In genomic region chr11:73963861-73964260, GRCh38 we compare ENCODE assay signal across 10 cellular contexts. TPM values are rescaled to one million over a fixed set of nuclear protein-coding genes. Genes with fewer than 3 reads are reported as not detected.
DNase-seq lines count a peak whose midpoint lies in the region; ATAC-seq and TF ChIP-seq lines count a peak whose summit lies in the region.
"Had no signal": no experiment of that assay in that cellular context is flagged by ENCODE, and none has a peak within 500 bp of the region (broad histone marks: within the 10 kb centered on the region; RNA-seq: fewer than 3 reads in every experiment).

No MANE protein-coding gene starts in this region.

- peak overlapping the region; percentile 36 for H2BK5ac ChIP-seq in mesenchymal stem cell (ENCODE audit: low read depth, low read length, poor library complexity, severe bottlenecking)

- TF ChIP-seq RAD21 in SK-N-SH (IDR thresholded peaks at IDR 0.05; ENCODE audit: low read length) = no peak

- intact Hi-C loops in CD4-positive, alpha-beta T cell (cut with DNase I, micrococcal nuclease) = loop anchor here (1.0 to 10.0 kb wide), 7 partner anchors 17 to 361 kb away; partner anchors contain the start of genes C2CD3 (in 1 of the 2) and PPME1 (in 1 of the 2)
- intact Hi-C loops in colonic mucosa (cut with DNase I) = loop anchor here (5.0 kb wide), 1 partner anchor 128 kb away; no protein-coding TSS in a partner anchor

- peaks cover 4% of the 10 kb centered on the region for H3K79me1 ChIP-seq in mesenchymal stem cell (replicated peaks; ENCODE audit: low read length, poor library complexity, severe bottlenecking)

- H3K4me2 ChIP-seq in DOHH2 (ENCODE audit: low read length) (peak overlapping the region; percentile 57; the same call in 1 of the 2 replicates), SK-N-SH (peak overlapping the region; percentile 71; the same call in 1 of the 2 replicates), mesenchymal stem cell (ENCODE audit: low read length, poor library complexity, severe bottlenecking) (no peak overlapping the region)

- H4K20me1 ChIP-seq in DOHH2 (ENCODE audit: control insufficient read depth, insufficient read depth, low read depth, low read length) (no peaks in the 10 kb centered on the region), SK-N-SH (ENCODE audit: insufficient read depth) (no peaks in the 10 kb centered on the region)

- no peaks in the 10 kb centered on the region for H3K9me3 Mint-ChIP-seq in CD4-positive, alpha-beta T cell
- H3K9me3 Mint-ChIP-seq: activated naive CD8-positive, alpha-beta T cell treated with anti-CD3 and anti-CD28 coated beads, Interleukin-2, amount 10 ng/mL, durations not matched to agents 7 days and 5 days had no signal

- H3K27me3 Mint-ChIP-seq in CD4-positive, alpha-beta T cell = no peaks in the 10 kb centered on the region
- H3K27me3 Mint-ChIP-seq: activated naive CD8-positive, alpha-beta T cell treated with anti-CD3 and anti-CD28 coated beads, Interleukin-2, amount 10 ng/mL, durations not matched to agents 7 days and 5 days had no signal

- no peaks in the 10 kb centered on the region for H3K36me3 Mint-ChIP-seq in CD4-positive, alpha-beta T cell (ENCODE audit: low read depth)
- H3K36me3 Mint-ChIP-seq: activated naive CD8-positive, alpha-beta T cell treated with anti-CD3 and anti-CD28 coated beads, Interleukin-2, amount 10 ng/mL, durations not matched to agents 7 days and 5 days had no signal

- no peak overlapping the region for H3K4me3 Mint-ChIP-seq in CD4-positive, alpha-beta T cell

- H2BK15ac ChIP-seq in mesenchymal stem cell (ENCODE audit: low read depth, poor library complexity, severe bottlenecking) = no peak overlapping the region

- peak overlapping the region in 1 of 2 experiments; percentile 10 for H3K23ac ChIP-seq in mesenchymal stem cell (ENCODE audit: low read length in 2 of 2)

- H3K9me2 ChIP-seq in DOHH2 (replicated peaks; ENCODE audit: control insufficient read depth, low read length) (no peaks in the 10 kb centered on the region), SK-N-SH (no peaks in the 10 kb centered on the region)

- POLR2A ChIA-PET in CD4-positive, alpha-beta T cell (lab: Charles Lee) = interaction anchor here (0.6 to 11.7 kb wide), 8 partner anchors 10 to 269 kb away, joined by 3 to 366 read pairs (median 5); partner anchors contain the start of gene UCP2
- POLR2A ChIA-PET in SK-N-SH (lab: Yijun Ruan, JAX) = no interaction called here

- H3K36me3 ChIP-seq in DOHH2 (ENCODE audit: control insufficient read depth, low read length) (no peaks in the 10 kb centered on the region), SK-N-SH (replicated peaks in 1 of 2; ENCODE audit: control insufficient read depth in 1 of 2, insufficient read depth in 2 of 2, low read length in 1 of 2) (no peaks in the 10 kb centered on the region), mesenchymal stem cell (ENCODE audit: control insufficient read depth in 1 of 2, insufficient read depth in 2 of 2, low read depth in 1 of 2, low read length in 2 of 2) (peaks cover 0 to 23% of the 10 kb centered on the region in 2 experiments), colonic mucosa (no peaks in the 10 kb centered on the region)
- H3K36me3 ChIP-seq: right lobe of liver had no signal

- H2AK5ac ChIP-seq in mesenchymal stem cell (ENCODE audit: low read length, severe bottlenecking) = no peak overlapping the region

- DNase-seq in CD4-positive, alpha-beta T cell = no peak
- DNase-seq in SK-N-SH (no peak), mesenchymal stem cell (no peak), SHP77 (lab: John Stamatoyannopoulos, UW) (no peak), colonic mucosa (no peak)

- H3K4me1 Mint-ChIP-seq in CD4-positive, alpha-beta T cell (ENCODE audit: low read depth) = peaks cover 38% of the 10 kb centered on the region

- no peak overlapping the region for H4K8ac ChIP-seq in mesenchymal stem cell (ENCODE audit: low read length)

- H3K14ac ChIP-seq in mesenchymal stem cell (ENCODE audit: low read length in 2 of 2) = no peak overlapping the region

- H3F3A ChIP-seq in DOHH2 (ENCODE audit: control insufficient read depth, insufficient read depth) (no peaks in the 10 kb centered on the region), SK-N-SH (replicated peaks; ENCODE audit: insufficient read depth) (no peaks in the 10 kb centered on the region)

- 63% methylated on average over 8 of the region's 8 CpGs for WGBS in SK-N-SH (ENCODE audit: low lambda C conversion rate)
- 84% methylated on average over 8 of the region's 8 CpGs for WGBS in mesenchymal stem cell

- H3K4me1 ChIP-seq in DOHH2 (ENCODE audit: control insufficient read depth, low read length) = peaks cover 14% of the 10 kb centered on the region
- peaks cover 4 to 5% of the 10 kb centered on the region in 2 experiments; a peak in 2 of 4 replicates for H3K4me1 ChIP-seq in SK-N-SH (ENCODE audit: control insufficient read depth in 1 of 2, insufficient read depth in 2 of 2, low read depth in 1 of 2, low read length in 1 of 2)
- H3K4me1 ChIP-seq in mesenchymal stem cell (ENCODE audit: control insufficient read depth, insufficient read depth, low read depth, low read length) = peaks cover 8% of the 10 kb centered on the region
- H3K4me1 ChIP-seq in colonic mucosa = no peaks in the 10 kb centered on the region
- H3K4me1 ChIP-seq: right lobe of liver had no signal

- no peak overlapping the region for H3K18ac ChIP-seq in mesenchymal stem cell (ENCODE audit: low read depth in 1 of 2, low read length in 2 of 2)

- no peak overlapping the region for H3K27ac ChIP-seq in CD4-positive, alpha-beta T cell (ENCODE audit: low read depth, low read length)
- H3K27ac ChIP-seq in DOHH2 (ENCODE audit: low read depth, low read length) (no peak overlapping the region), SK-N-SH (ENCODE audit: low read depth in 2 of 2, low read length in 1 of 2) (no peak overlapping the region), mesenchymal stem cell (ENCODE audit: low read length, poor library complexity, severe bottlenecking) (no peak overlapping the region), colonic mucosa (no peak overlapping the region)
- H3K27ac ChIP-seq: right lobe of liver had no signal

- no peaks in the 10 kb centered on the region for H3K27me3 ChIP-seq in CD4-positive, alpha-beta T cell (ENCODE audit: control insufficient read depth, insufficient read depth, low read length)
- H3K27me3 ChIP-seq in DOHH2 (ENCODE audit: control insufficient read depth, low read length) (peaks cover 8% of the 10 kb centered on the region), SK-N-SH (ENCODE audit: insufficient read depth) (no peaks in the 10 kb centered on the region), mesenchymal stem cell (ENCODE audit: control insufficient read depth in 1 of 2, insufficient read depth in 1 of 2, low read length in 2 of 2) (peaks cover 0 to 34% of the 10 kb centered on the region in 2 experiments), colonic mucosa (no peaks in the 10 kb centered on the region)
- H3K27me3 ChIP-seq: right lobe of liver had no signal

- no peak for TF ChIP-seq EP300 in SK-N-SH (IDR thresholded peaks at IDR 0.05; ENCODE audit: borderline replicate concordance in 1 of 2, low read depth in 1 of 2, low read length in 1 of 2)

- ATAC-seq in CD4-positive, alpha-beta T cell (ENCODE audit: poor library complexity) = no peak
- no peak for ATAC-seq in GM18511 (IDR thresholded peaks at IDR 0.05; ENCODE audit: unreplicated experiment)

- no peaks in the 10 kb centered on the region for H3K9me3 ChIP-seq in CD4-positive, alpha-beta T cell (ENCODE audit: control insufficient read depth, low read length)
- H3K9me3 ChIP-seq in DOHH2 (ENCODE audit: control insufficient read depth, insufficient read depth, low read length) (no peaks in the 10 kb centered on the region), SK-N-SH (no peaks in the 10 kb centered on the region), mesenchymal stem cell (ENCODE audit: control insufficient read depth, low read length) (no peaks in the 10 kb centered on the region), colonic mucosa (no peaks in the 10 kb centered on the region)
- H3K9me3 ChIP-seq: right lobe of liver had no signal

- peak overlapping the region in 1 of 2 experiments; percentile 38 for H2BK12ac ChIP-seq in mesenchymal stem cell (ENCODE audit: low read length in 2 of 2)

- peak overlapping the region; percentile 62 for H3K27ac Mint-ChIP-seq in CD4-positive, alpha-beta T cell

- CTCF ChIA-PET in CD4-positive, alpha-beta T cell (lab: Charles Lee) = interaction anchor here (0.6 to 1.9 kb wide), 10 partner anchors 9 to 123 kb away, joined by 3 to 14 read pairs (median 4); no protein-coding TSS in a partner anchor
- CTCF ChIA-PET in SK-N-SH (lab: Yijun Ruan, JAX) = interaction anchor here (0.7 to 3.4 kb wide), 36 partner anchors 8 to 607 kb away, joined by 3 to 21 read pairs (median 4); partner anchors contain the start of genes DNAJB13 and UCP2

- no peak overlapping the region for H3K4ac ChIP-seq in mesenchymal stem cell (ENCODE audit: low read depth in 1 of 2, low read length in 2 of 2)

- H3K9ac ChIP-seq in SK-N-SH (no peak overlapping the region), mesenchymal stem cell (ENCODE audit: low read length) (peak overlapping the region; percentile 18), colonic mucosa (ENCODE audit: low read depth in 2 of 2, low read length in 2 of 2) (no peak overlapping the region)

- TF ChIP-seq CTCF in CD4-positive, alpha-beta T cell (IDR thresholded peaks at IDR 0.05) = no peak
- TF ChIP-seq CTCF in DOHH2 (IDR thresholded peaks at IDR 0.05; ENCODE audit: low read depth, low read length, poor library complexity, severe bottlenecking) (no peak), SK-N-SH (IDR thresholded peaks at IDR 0.05) (no peak), colonic mucosa (IDR thresholded peaks at IDR 0.05) (no peak)

- H2AFZ ChIP-seq in SK-N-SH (ENCODE audit: low read depth) (peak overlapping the region; percentile 70; the same call in 1 of the 2 replicates), mesenchymal stem cell (ENCODE audit: low read depth, low read length) (no peak overlapping the region)

- H3K79me2 ChIP-seq in DOHH2 (ENCODE audit: control insufficient read depth, low read length) (no peaks in the 10 kb centered on the region), SK-N-SH (ENCODE audit: insufficient read depth) (no peaks in the 10 kb centered on the region)

- peak overlapping the region; percentile 18 for H4K91ac ChIP-seq in mesenchymal stem cell (ENCODE audit: low read length)

- H3K4me3 ChIP-seq in DOHH2 (ENCODE audit: low read length) = no peak overlapping the region
- H3K4me3 ChIP-seq in SK-N-SH (ENCODE audit: low read depth in 2 of 2, low read length in 1 of 2) = 0 out of 4 replicates have a peak overlapping the region, but pooled peaks of 1 of the 2 experiments have one; percentile 26
- no peak overlapping the region for H3K4me3 ChIP-seq in mesenchymal stem cell (ENCODE audit: insufficient read depth in 1 of 2, low read depth in 1 of 2, low read length in 2 of 2)
- H3K4me3 ChIP-seq in colonic mucosa = no peak overlapping the region
- H3K4me3 ChIP-seq: right lobe of liver had no signal

- peak overlapping the region; percentile 54 for H2BK120ac ChIP-seq in mesenchymal stem cell (ENCODE audit: low read depth, low read length)

RNA-seq across cellular contexts. Expression of gene DNAJB13, which starts 13.0 kb away (rescaled TPM):
- total RNA-seq in CD4-positive, alpha-beta T cell = not detected
- 0.49 and 0.51 TPM in 2 replicates for polyA plus RNA-seq in SK-N-SH (2012; rRNA removed)
- 0.26 and 0.28 TPM in 2 replicates for polyA plus RNA-seq in SK-N-SH (2012; cell fraction: cytosol; rRNA removed)
- 1.0 and 2.0 TPM in 2 replicates for polyA plus RNA-seq in SK-N-SH (2012; cell fraction: nucleus; rRNA removed)
- 0.10 TPM for polyA plus RNA-seq in mesenchymal stem cell (2013, experiment 1 of 2)
- polyA plus RNA-seq in mesenchymal stem cell (2013, experiment 2 of 2) = 0.04 TPM
- total RNA-seq in colonic mucosa = not detected
- total RNA-seq: left colon, right lobe of liver had no signal

RNA-seq across cellular contexts. Expression of gene UCP2, which starts 18.8 kb away (rescaled TPM):
- total RNA-seq in CD4-positive, alpha-beta T cell = 100 to 1,000 TPM; 467 to 468 TPM
- polyA plus RNA-seq in SK-N-SH (2012; rRNA removed) = 28.5 and 36.0 TPM in 2 replicates
- 18.0 and 29.1 TPM in 2 replicates for polyA plus RNA-seq in SK-N-SH (2012; cell fraction: cytosol; rRNA removed)
- polyA plus RNA-seq in SK-N-SH (2012; cell fraction: nucleus; rRNA removed) = 14.2 and 16.1 TPM in 2 replicates
- polyA plus RNA-seq in mesenchymal stem cell (2013, experiment 1 of 2) = 19.7 TPM
- 20.0 TPM for polyA plus RNA-seq in mesenchymal stem cell (2013, experiment 2 of 2)
- total RNA-seq in colonic mucosa = 10 to 100 TPM; 43.0 to 64.0 TPM

RNA-seq across cellular contexts. Expression of gene UCP3, which starts 45.0 kb away (rescaled TPM):
- total RNA-seq in CD4-positive, alpha-beta T cell = 1 to 10 TPM; 3.0 to 3.7 TPM
- 1.2 and 1.4 TPM in 2 replicates for polyA plus RNA-seq in SK-N-SH (2012; rRNA removed)
- polyA plus RNA-seq in SK-N-SH (2012; cell fraction: cytosol; rRNA removed) = 0.55 and 0.60 TPM in 2 replicates
- 15.0 and 15.9 TPM in 2 replicates for polyA plus RNA-seq in SK-N-SH (2012; cell fraction: nucleus; rRNA removed)
- polyA plus RNA-seq in mesenchymal stem cell (2013, experiment 1 of 2) = 0.23 TPM
- polyA plus RNA-seq in mesenchymal stem cell (2013, experiment 2 of 2) = 0.33 TPM
- total RNA-seq in colonic mucosa = 1 to 10 TPM in 1 of 2 donors, under 1 TPM in 1; 0.66 to 1.5 TPM

Comparison
In these comparisons a context has a peak if more than half of its experiments do, and no peak if none do; other contexts are left out.
1. RNA of gene UCP2, which starts 18.8 kb away (total RNA-seq): 467 to 468 TPM in CD4-positive, alpha-beta T cell; 43.0 to 64.0 TPM in colonic mucosa; every median in the first group is over 4 times any median in the second.